Comparison of ENCODE assay signal across 2 cellular contexts in the genomic region with DNA sequence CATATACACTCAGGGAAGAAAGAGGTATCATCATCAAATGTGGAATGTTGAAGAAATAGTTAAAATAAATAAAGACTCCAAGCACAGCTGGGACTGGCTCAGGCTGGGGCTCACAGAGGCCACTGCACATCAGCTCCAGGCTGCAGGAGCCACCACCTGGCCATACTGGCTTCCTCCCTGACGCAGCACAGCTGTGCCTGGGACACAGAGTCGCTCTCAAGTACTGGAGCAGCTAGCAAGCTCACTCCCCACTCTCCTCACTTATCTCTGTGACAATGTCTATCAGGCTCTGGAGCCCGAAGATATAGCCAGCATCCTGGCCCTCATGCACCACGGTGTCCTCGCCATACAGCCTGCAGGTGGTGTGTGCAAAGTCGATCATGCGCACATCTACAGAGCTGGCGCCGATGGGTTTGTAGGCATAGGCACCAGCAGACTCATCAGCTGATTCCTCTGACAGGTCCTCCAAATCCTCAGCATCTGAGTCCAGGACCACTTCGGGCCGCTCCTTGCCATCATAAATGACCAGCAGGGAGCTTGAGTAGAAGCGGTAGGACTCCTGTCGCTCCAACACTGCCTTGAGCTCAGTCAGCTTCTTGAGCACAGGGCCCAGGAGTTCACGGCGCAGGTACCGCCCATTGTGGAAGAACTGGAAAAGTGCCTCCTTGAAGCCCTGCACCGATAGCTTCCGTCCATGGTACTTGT.
TF ChIP-seq lines count a peak whose summit lies in the region.

No MANE protein-coding gene starts in this region.

TF ChIP-seq in GM12878, 131 proteins besides CTCF, POLR2A, EP300 and RAD21:
- TF ChIP-seq, protein P1, sequence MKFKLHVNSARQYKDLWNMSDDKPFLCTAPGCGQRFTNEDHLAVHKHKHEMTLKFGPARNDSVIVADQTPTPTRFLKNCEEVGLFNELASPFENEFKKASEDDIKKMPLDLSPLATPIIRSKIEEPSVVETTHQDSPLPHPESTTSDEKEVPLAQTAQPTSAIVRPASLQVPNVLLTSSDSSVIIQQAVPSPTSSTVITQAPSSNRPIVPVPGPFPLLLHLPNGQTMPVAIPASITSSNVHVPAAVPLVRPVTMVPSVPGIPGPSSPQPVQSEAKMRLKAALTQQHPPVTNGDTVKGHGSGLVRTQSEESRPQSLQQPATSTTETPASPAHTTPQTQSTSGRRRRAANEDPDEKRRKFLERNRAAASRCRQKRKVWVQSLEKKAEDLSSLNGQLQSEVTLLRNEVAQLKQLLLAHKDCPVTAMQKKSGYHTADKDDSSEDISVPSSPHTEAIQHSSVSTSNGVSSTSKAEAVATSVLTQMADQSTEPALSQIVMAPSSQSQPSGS (IDR thresholded peaks at IDR 0.05; ENCODE audit: low read length): no peak

TF ChIP-seq in SK-N-SH treated with all-trans-retinoic acid at 6 μM for 48 hours, 23 proteins besides CTCF, POLR2A, EP300 and RAD21:
- TF ChIP-seq GLIS3 (CRISPR knock-in tag; IDR thresholded peaks at IDR 0.05) (no peak), CSDC2 (CRISPR knock-in tag; IDR thresholded peaks at IDR 0.05) (no peak), ZFP3 (CRISPR knock-in tag; IDR thresholded peaks at IDR 0.05) (no peak)
- TF ChIP-seq, protein P2, sequence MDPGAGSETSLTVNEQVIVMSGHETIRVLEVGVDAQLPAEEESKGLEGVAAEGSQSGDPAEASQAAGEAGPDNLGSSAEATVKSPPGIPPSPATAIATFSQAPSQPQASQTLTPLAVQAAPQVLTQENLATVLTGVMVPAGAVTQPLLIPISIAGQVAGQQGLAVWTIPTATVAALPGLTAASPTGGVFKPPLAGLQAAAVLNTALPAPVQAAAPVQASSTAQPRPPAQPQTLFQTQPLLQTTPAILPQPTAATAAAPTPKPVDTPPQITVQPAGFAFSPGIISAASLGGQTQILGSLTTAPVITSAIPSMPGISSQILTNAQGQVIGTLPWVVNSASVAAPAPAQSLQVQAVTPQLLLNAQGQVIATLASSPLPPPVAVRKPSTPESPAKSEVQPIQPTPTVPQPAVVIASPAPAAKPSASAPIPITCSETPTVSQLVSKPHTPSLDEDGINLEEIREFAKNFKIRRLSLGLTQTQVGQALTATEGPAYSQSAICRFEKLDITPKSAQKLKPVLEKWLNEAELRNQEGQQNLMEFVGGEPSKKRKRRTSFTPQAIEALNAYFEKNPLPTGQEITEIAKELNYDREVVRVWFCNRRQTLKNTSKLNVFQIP (CRISPR knock-in tag; IDR thresholded peaks at IDR 0.05; ENCODE audit: borderline replicate concordance, low read depth): no peak
- TF ChIP-seq, protein P3, sequence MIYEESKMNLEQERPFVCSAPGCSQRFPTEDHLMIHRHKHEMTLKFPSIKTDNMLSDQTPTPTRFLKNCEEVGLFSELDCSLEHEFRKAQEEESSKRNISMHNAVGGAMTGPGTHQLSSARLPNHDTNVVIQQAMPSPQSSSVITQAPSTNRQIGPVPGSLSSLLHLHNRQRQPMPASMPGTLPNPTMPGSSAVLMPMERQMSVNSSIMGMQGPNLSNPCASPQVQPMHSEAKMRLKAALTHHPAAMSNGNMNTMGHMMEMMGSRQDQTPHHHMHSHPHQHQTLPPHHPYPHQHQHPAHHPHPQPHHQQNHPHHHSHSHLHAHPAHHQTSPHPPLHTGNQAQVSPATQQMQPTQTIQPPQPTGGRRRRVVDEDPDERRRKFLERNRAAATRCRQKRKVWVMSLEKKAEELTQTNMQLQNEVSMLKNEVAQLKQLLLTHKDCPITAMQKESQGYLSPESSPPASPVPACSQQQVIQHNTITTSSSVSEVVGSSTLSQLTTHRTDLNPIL (CRISPR knock-in tag; IDR thresholded peaks at IDR 0.05; ENCODE audit: low read depth): no peak
- TF ChIP-seq, protein P4, sequence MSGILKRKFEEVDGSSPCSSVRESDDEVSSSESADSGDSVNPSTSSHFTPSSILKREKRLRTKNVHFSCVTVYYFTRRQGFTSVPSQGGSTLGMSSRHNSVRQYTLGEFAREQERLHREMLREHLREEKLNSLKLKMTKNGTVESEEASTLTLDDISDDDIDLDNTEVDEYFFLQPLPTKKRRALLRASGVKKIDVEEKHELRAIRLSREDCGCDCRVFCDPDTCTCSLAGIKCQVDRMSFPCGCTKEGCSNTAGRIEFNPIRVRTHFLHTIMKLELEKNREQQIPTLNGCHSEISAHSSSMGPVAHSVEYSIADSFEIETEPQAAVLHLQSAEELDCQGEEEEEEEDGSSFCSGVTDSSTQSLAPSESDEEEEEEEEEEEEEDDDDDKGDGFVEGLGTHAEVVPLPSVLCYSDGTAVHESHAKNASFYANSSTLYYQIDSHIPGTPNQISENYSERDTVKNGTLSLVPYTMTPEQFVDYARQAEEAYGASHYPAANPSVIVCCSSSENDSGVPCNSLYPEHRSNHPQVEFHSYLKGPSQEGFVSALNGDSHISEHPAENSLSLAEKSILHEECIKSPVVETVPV (CRISPR knock-in tag; IDR thresholded peaks at IDR 0.05): no peak
